Comparison of ENCODE assay signal across 1 cellular context in genomic region chr7:92436843-92437445, GRCh38.
TF ChIP-seq lines count a peak whose summit lies in the region.

No MANE protein-coding gene starts in this region.

TF ChIP-seq in K562, 482 proteins besides CTCF, POLR2A, EP300 and RAD21 (continued from another document):
- TF ChIP-seq SMAD3 (CRISPR knock-in tag; conservative IDR thresholded peaks at IDR 0.05) (no peak), TBL1XR1 (IDR thresholded peaks at IDR 0.05; ENCODE audit: low read length in 2 of 2) (no peak)
